ENCODE assay signal across 1 cellular context in the genomic region with DNA sequence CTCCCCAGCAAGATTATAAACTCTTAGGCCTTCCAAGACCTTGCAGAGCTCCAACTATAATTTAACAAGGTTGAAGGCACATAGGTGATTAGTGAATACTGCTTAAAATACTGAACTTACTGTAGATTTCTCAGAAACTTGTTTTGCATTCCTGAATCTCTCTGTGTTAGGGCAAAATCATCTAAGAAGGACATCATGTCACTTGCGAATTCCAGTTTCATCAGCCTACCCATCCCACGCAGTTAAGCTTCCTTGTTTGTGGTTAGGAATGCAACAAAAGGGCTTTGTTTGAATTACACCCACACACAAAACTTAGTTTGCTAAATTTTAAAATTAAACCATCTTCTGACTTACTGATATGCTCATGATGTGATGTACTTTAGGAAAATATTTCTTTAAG.
TF ChIP-seq lines count a peak whose summit lies in the region.

No MANE protein-coding gene starts in this region.

TF ChIP-seq in WTC11, 78 proteins besides CTCF, POLR2A, EP300 and RAD21 (continued from another document):
- TF ChIP-seq, protein P1, sequence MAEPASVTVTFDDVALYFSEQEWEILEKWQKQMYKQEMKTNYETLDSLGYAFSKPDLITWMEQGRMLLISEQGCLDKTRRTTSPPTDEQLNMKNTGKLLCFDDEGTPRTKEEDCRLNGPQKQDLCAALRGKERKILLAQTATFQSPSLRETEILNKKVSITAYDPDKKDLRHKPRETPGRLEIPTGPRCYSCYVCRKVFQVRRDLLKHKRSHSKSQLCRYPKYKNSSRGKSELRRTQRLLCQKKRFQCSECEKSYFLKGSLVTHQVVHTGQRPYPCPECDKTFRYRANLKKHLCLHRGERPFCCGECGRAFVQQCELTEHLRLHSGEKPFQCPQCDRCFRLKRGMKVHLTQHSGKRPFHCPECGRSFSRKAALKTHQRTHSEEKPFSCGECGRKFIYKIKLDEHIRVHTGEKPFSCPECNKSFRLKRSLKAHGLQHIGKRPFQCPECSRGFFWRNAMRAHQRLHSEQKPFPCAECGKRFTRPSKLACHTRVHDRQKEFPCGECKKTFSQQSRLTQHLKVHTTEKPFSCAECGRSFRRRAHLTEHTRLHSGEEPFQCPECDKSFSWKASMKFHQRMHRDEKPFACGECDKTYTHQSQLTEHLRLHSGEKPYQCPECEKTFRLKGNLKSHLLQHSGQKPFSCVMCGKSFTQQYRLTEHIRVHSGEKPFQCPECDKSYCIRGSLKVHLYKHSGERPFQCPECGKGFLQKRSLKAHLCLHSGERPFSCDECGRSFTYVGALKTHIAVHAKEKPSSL (CRISPR knock-in tag; conservative IDR thresholded peaks at IDR 0.05) = no peak
- no peak for TF ChIP-seq MXD4 (CRISPR knock-in tag; IDR thresholded peaks at IDR 0.05; ENCODE audit: borderline replicate concordance)
- TF ChIP-seq GABPB1 (CRISPR knock-in tag; IDR thresholded peaks at IDR 0.05) = no peak
- no peak for TF ChIP-seq ZNF138 (CRISPR knock-in tag; conservative IDR thresholded peaks at IDR 0.05)
- TF ChIP-seq, protein P2, sequence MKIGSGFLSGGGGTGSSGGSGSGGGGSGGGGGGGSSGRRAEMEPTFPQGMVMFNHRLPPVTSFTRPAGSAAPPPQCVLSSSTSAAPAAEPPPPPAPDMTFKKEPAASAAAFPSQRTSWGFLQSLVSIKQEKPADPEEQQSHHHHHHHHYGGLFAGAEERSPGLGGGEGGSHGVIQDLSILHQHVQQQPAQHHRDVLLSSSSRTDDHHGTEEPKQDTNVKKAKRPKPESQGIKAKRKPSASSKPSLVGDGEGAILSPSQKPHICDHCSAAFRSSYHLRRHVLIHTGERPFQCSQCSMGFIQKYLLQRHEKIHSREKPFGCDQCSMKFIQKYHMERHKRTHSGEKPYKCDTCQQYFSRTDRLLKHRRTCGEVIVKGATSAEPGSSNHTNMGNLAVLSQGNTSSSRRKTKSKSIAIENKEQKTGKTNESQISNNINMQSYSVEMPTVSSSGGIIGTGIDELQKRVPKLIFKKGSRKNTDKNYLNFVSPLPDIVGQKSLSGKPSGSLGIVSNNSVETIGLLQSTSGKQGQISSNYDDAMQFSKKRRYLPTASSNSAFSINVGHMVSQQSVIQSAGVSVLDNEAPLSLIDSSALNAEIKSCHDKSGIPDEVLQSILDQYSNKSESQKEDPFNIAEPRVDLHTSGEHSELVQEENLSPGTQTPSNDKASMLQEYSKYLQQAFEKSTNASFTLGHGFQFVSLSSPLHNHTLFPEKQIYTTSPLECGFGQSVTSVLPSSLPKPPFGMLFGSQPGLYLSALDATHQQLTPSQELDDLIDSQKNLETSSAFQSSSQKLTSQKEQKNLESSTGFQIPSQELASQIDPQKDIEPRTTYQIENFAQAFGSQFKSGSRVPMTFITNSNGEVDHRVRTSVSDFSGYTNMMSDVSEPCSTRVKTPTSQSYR (CRISPR knock-in tag; IDR thresholded peaks at IDR 0.05) = no peak
- TF ChIP-seq, protein P3, sequence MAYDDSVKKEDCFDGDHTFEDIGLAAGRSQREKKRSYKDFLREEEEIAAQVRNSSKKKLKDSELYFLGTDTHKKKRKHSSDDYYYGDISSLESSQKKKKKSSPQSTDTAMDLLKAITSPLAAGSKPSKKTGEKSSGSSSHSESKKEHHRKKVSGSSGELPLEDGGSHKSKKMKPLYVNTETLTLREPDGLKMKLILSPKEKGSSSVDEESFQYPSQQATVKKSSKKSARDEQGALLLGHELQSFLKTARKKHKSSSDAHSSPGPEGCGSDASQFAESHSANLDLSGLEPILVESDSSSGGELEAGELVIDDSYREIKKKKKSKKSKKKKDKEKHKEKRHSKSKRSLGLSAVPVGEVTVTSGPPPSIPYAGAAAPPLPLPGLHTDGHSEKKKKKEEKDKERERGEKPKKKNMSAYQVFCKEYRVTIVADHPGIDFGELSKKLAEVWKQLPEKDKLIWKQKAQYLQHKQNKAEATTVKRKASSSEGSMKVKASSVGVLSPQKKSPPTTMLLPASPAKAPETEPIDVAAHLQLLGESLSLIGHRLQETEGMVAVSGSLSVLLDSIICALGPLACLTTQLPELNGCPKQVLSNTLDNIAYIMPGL (CRISPR knock-in tag; IDR thresholded peaks at IDR 0.05) = no peak
- TF ChIP-seq NR1H2 (CRISPR knock-in tag; IDR thresholded peaks at IDR 0.05) = no peak
